15 cellular contexts compared by ENCODE assay signal in the genomic region with DNA sequence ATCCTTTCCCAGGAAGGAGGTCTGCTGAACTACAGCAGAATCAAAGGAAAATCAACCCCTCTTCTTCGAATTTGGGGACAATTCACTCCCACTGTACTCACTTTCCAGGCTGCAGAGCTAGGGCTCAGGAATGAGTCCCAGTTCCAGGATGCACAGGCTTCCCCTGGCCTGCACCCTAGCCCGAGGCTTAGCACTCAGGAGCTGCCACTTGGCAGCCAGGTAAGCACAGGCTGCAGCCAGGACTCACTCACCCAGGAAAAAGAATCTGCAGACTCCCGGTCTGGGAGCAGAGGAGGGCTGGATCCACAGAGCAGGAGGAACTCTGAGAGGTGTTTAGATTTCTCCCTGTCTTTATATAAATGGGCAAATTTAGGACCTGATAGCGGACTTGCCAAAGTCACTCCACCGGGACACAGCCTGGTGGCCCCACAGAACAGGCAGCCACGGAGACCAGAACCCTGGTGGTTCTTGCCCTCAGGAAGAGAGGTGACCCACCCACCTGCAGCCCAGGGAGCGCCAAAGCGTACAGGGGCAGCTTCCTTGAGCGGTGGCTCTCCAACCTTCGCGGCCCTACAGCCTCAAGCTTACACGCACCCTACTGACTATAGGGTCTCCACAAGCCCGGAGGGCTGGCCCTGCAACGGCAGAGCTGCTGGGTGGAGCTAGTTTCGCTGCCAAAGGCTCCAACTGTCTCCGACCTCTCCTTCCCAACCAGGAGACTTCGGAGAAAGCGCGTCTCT. TPM values are rescaled to one million over a fixed set of nuclear protein-coding genes. Genes with fewer than 3 reads are reported as not detected.
"Had no signal": no experiment of that assay in that cellular context is flagged by ENCODE, and none has a peak within 500 bp of the region (broad histone marks: within the 10 kb centered on the region; RNA-seq: fewer than 3 reads in every experiment).

No MANE protein-coding gene starts in this region.

- H3K27ac ChIP-seq: adrenal gland, cardiac muscle cell, tibial artery, VCaP had no signal

- H3K4me3 ChIP-seq: adrenal gland, cardiac muscle cell, tibial artery had no signal

- H3K4me3 Mint-ChIP-seq: naive thymus-derived CD8-positive, alpha-beta T cell had no signal

- H3K9me3 Mint-ChIP-seq: activated naive CD4-positive, alpha-beta T cell treated with anti-CD3 and anti-CD28 coated beads, Interleukin-2, amount 50 U/mL, for 72 hours had no signal

- ATAC-seq: activated naive CD4-positive, alpha-beta T cell treated with anti-CD3 and anti-CD28 coated beads, Interleukin-2, amount 50 U/mL, for 72 hours; naive thymus-derived CD8-positive, alpha-beta T cell had no signal

- H3K36me3 ChIP-seq: adrenal gland, cardiac muscle cell, tibial artery had no signal

- H3K9me3 ChIP-seq: adrenal gland, tibial artery had no signal

- DNase-seq: activated CD4-positive, alpha-beta T cell treated with anti-CD3 and anti-CD28 coated beads for 1 hour; activated CD8-positive, alpha-beta memory T cell treated with anti-CD3 and anti-CD28 coated beads for 24 hours; activated CD8-positive, alpha-beta memory T cell treated with anti-CD3 and anti-CD28 coated beads, Interleukin-2, amount 50 U/mL, for 48 hours; activated gamma-delta T cell; adrenal gland; foreskin melanocyte; glutamatergic neuron; naive thymus-derived CD8-positive, alpha-beta T cell; stimulated activated naive CD4-positive, alpha-beta T cell; T-helper 2 cell; tibial artery had no signal

- H3K27ac Mint-ChIP-seq: activated naive CD4-positive, alpha-beta T cell treated with anti-CD3 and anti-CD28 coated beads, Interleukin-2, amount 50 U/mL, for 72 hours; naive thymus-derived CD8-positive, alpha-beta T cell had no signal

RNA-seq across cellular contexts. Expression of gene CBLN1, which starts 4.8 kb away (rescaled TPM):
- total RNA-seq: activated naive CD4-positive, alpha-beta T cell treated with anti-CD3 and anti-CD28 coated beads, Interleukin-2, amount 50 U/mL, for 72 hours; epithelial cell of proximal tubule; naive thymus-derived CD8-positive, alpha-beta T cell had no signal
